Comparison of ENCODE assay signal across 1 cellular context in the genomic region with DNA sequence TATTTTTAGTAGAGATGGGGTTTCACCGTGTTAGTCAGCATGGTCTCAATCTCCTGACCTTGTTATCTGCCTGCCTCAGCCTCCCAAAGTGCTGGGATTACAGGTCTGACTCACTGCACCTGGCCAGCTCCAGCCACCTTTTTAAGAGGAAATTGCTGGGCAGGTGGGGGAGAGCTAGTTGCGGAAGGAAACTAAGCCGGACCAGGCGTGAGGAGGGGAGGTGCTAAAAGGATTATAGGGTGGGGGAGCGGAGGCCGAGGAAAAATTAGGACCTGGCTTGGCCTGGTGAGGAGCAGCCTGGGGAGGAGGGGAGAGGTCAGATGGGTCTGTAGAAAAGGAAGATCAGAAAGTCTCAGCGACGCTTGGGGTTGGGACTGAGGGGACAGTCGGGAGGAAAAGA. TPM values are rescaled to one million over a fixed set of nuclear protein-coding genes. Genes with fewer than 3 reads are reported as not detected.
"Had no signal": no experiment of that assay in that cellular context is flagged by ENCODE, and none has a peak within 500 bp of the region (broad histone marks: within the 10 kb centered on the region; RNA-seq: fewer than 3 reads in every experiment).

No MANE protein-coding gene starts in this region.

RNA-seq across cellular contexts. Expression of a gene that starts 29.4 kb away (rescaled TPM):
- polyA plus RNA-seq: naive thymus-derived CD4-positive, alpha-beta T cell had no signal
